8 cellular contexts compared by ENCODE assay signal in the genomic region with DNA sequence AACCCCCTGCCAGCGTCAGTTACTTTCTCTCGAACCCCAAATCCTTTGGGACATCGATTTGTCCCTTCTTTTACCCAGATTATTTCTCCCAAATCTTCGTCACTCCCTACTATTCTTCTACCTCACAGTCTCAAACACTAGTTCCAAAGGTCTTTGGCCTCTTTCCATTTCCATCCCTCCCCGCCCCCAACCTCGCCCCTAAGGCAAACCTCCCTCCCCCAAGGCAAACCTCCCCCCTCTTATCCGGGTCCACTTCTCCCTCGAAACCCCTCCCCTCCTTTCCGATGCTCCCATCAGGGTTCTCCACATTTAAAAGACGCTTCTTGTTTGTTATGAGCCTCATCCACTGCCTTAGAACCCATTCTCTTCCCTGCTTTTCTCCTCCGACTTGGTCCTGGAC.
DNase-seq lines count a peak whose midpoint lies in the region; ATAC-seq lines count a peak whose summit lies in the region.

No MANE protein-coding gene starts in this region.

- no peak overlapping the region for H3K27ac ChIP-seq in HUES48 (ENCODE audit: low read depth, low read length)

- CTCF ChIA-PET in activated naive CD4-positive, alpha-beta T cell treated with anti-CD3 and anti-CD28 coated beads, Interleukin-2, amount 10 ng/mL, durations not matched to agents 7 days and 5 days (lab: Charles Lee), result interaction anchor here (1.3 kb wide), 1 partner anchor 210 kb away, joined by 3 read pairs; no protein-coding TSS in a partner anchor

- peaks cover 50% of the 10 kb centered on the region for H3K4me1 Mint-ChIP-seq in activated naive CD4-positive, alpha-beta T cell treated with anti-CD3 and anti-CD28 coated beads, Interleukin-2, amount 10 ng/mL, durations not matched to agents 7 days and 5 days
- H3K4me1 Mint-ChIP-seq in stimulated activated effector memory CD8-positive, alpha-beta T cell treated with anti-CD3 and anti-CD28 coated beads, Interleukin-12 subunit alpha, Interleukin-12 subunit beta, amount 100 ng/mL, for 72 hours, result peaks cover 47% of the 10 kb centered on the region

- peaks cover 56% of the 10 kb centered on the region for H3K36me3 ChIP-seq in HUES48 (ENCODE audit: control insufficient read depth, insufficient read depth, low read length)

- H3K4me3 ChIP-seq in HUES48 (ENCODE audit: low read depth, low read length) (peak overlapping the region; percentile 96), iPS-11a (ENCODE audit: low read depth, low read length) (peak overlapping the region; percentile 98)

- H3K4me1 ChIP-seq in HUES48 (ENCODE audit: control insufficient read depth, insufficient read depth, low read length), result peaks cover 9% of the 10 kb centered on the region; the same call in 1 of the 2 replicates

- H3K4me3 Mint-ChIP-seq in activated naive CD4-positive, alpha-beta T cell treated with anti-CD3 and anti-CD28 coated beads, Interleukin-2, amount 10 ng/mL, durations not matched to agents 7 days and 5 days, result peak overlapping the region; percentile 93
- peak overlapping the region; percentile 83 for H3K4me3 Mint-ChIP-seq in stimulated activated effector memory CD8-positive, alpha-beta T cell treated with anti-CD3 and anti-CD28 coated beads, Interleukin-12 subunit alpha, Interleukin-12 subunit beta, amount 100 ng/mL, for 72 hours

- peaks cover 2% of the 10 kb centered on the region for H3K9me3 Mint-ChIP-seq in activated naive CD4-positive, alpha-beta T cell treated with anti-CD3 and anti-CD28 coated beads, Interleukin-2, amount 10 ng/mL, durations not matched to agents 7 days and 5 days
- no peaks in the 10 kb centered on the region for H3K9me3 Mint-ChIP-seq in stimulated activated effector memory CD8-positive, alpha-beta T cell treated with anti-CD3 and anti-CD28 coated beads, Interleukin-12 subunit alpha, Interleukin-12 subunit beta, amount 100 ng/mL, for 72 hours

- peaks cover 49% of the 10 kb centered on the region for H3K36me3 Mint-ChIP-seq in activated naive CD4-positive, alpha-beta T cell treated with anti-CD3 and anti-CD28 coated beads, Interleukin-2, amount 10 ng/mL, durations not matched to agents 7 days and 5 days
- peaks cover 81% of the 10 kb centered on the region for H3K36me3 Mint-ChIP-seq in stimulated activated effector memory CD8-positive, alpha-beta T cell treated with anti-CD3 and anti-CD28 coated beads, Interleukin-12 subunit alpha, Interleukin-12 subunit beta, amount 100 ng/mL, for 72 hours

- no peak for ATAC-seq in stimulated activated effector memory CD8-positive, alpha-beta T cell treated with anti-CD3 and anti-CD28 coated beads, Interleukin-12 subunit alpha, Interleukin-12 subunit beta, amount 100 ng/mL, for 72 hours
- ATAC-seq in HG03196 (IDR thresholded peaks at IDR 0.05; ENCODE audit: unreplicated experiment) (no peak), GM21381 (IDR thresholded peaks at IDR 0.05; ENCODE audit: unreplicated experiment) (no peak), HG03342 (IDR thresholded peaks at IDR 0.05; ENCODE audit: unreplicated experiment) (no peak)

- H3K9me3 ChIP-seq in HUES48 (ENCODE audit: control insufficient read depth, insufficient read depth, low read length), result no peaks in the 10 kb centered on the region

- no peaks in the 10 kb centered on the region for H3K27me3 Mint-ChIP-seq in activated naive CD4-positive, alpha-beta T cell treated with anti-CD3 and anti-CD28 coated beads, Interleukin-2, amount 10 ng/mL, durations not matched to agents 7 days and 5 days

- H3K27ac Mint-ChIP-seq in activated naive CD4-positive, alpha-beta T cell treated with anti-CD3 and anti-CD28 coated beads, Interleukin-2, amount 10 ng/mL, durations not matched to agents 7 days and 5 days, result peak overlapping the region; percentile 88
- peak overlapping the region; percentile 99 for H3K27ac Mint-ChIP-seq in stimulated activated effector memory CD8-positive, alpha-beta T cell treated with anti-CD3 and anti-CD28 coated beads, Interleukin-12 subunit alpha, Interleukin-12 subunit beta, amount 100 ng/mL, for 72 hours

- peak; percentile 25 for DNase-seq in activated naive CD4-positive, alpha-beta T cell treated with anti-CD3 and anti-CD28 coated beads, Interleukin-2, amount 10 ng/mL, durations not matched to agents 7 days and 5 days
- no peak for DNase-seq in stimulated activated effector memory CD8-positive, alpha-beta T cell treated with anti-CD3 and anti-CD28 coated beads, Interleukin-12 subunit alpha, Interleukin-12 subunit beta, amount 100 ng/mL, for 72 hours (ENCODE audit: low spot score in 2 of 2)
- DNase-seq in COR-L47 (lab: John Stamatoyannopoulos, UW), result no peak

- H3K27me3 ChIP-seq in HUES48 (ENCODE audit: control insufficient read depth, insufficient read depth, low read length), result no peaks in the 10 kb centered on the region

- peak overlapping the region; percentile 88 for H3K9ac ChIP-seq in HUES48 (ENCODE audit: low read depth, low read length)
